In genomic region chr6:54588176-54588575, GRCh38 we compare ENCODE assay signal across 1 cellular context.
TF ChIP-seq lines count a peak whose summit lies in the region.

No MANE protein-coding gene starts in this region.

TF ChIP-seq in IMR-90, 13 proteins besides CTCF, POLR2A, EP300 and RAD21:
- TF ChIP-seq RCOR1 (IDR thresholded peaks at IDR 0.05; ENCODE audit: insufficient replicate concordance, low read length) (no peak), NFE2L2 (IDR thresholded peaks at IDR 0.05; ENCODE audit: low read depth, low read length) (no peak), MAFK (IDR thresholded peaks at IDR 0.05; ENCODE audit: low read depth, low read length) (no peak), CHD1 (IDR thresholded peaks at IDR 0.05; ENCODE audit: low read depth, low read length) (no peak), RFX5 (IDR thresholded peaks at IDR 0.05; ENCODE audit: low read depth, low read length) (no peak), ELK1 (IDR thresholded peaks at IDR 0.05; ENCODE audit: borderline replicate concordance, low read depth, low read length) (no peak), SMC3 (IDR thresholded peaks at IDR 0.05; ENCODE audit: low read depth, low read length) (no peak), MXI1 (IDR thresholded peaks at IDR 0.05; ENCODE audit: borderline replicate concordance, low read depth, low read length) (no peak), FOS (IDR thresholded peaks at IDR 0.05; ENCODE audit: low read depth, low read length) (no peak), MAZ (IDR thresholded peaks at IDR 0.05; ENCODE audit: borderline replicate concordance, low read depth, low read length) (no peak), BHLHE40 (IDR thresholded peaks at IDR 0.05; ENCODE audit: low read depth, low read length) (no peak), CEBPB (IDR thresholded peaks at IDR 0.05; ENCODE audit: low read depth, low read length) (no peak), USF2 (IDR thresholded peaks at IDR 0.05; ENCODE audit: low read depth, low read length) (no peak)
